ENCODE assay signal across 18 cellular contexts in genomic region chr2:131126436-131126835, GRCh38. TPM values are rescaled to one million over a fixed set of nuclear protein-coding genes. Genes with fewer than 3 reads are reported as not detected.
DNase-seq lines count a peak whose midpoint lies in the region; ATAC-seq and TF ChIP-seq lines count a peak whose summit lies in the region.
"Had no signal": no experiment of that assay in that cellular context is flagged by ENCODE, and none has a peak within 500 bp of the region (broad histone marks: within the 10 kb centered on the region; RNA-seq: fewer than 3 reads in every experiment).

No MANE protein-coding gene starts in this region.

- intact Hi-C loops in esophagus muscularis mucosa (cut with DNase I), result no loop called here

- H3K36me3 ChIP-seq in skeletal muscle tissue (ENCODE audit: control insufficient read depth in 3 of 3, insufficient read depth in 3 of 3, low read length in 3 of 3) (peaks cover 19 to 42% (median 42%) of the 10 kb centered on the region in 3 donors), esophagus muscularis mucosa (peaks cover 38 to 70% (median 62%) of the 10 kb centered on the region in 4 donors)

- TF ChIP-seq POLR2A in esophagus muscularis mucosa (IDR thresholded peaks at IDR 0.05; ENCODE audit: low read depth), result no peak

- no peak for TF ChIP-seq EP300 in esophagus muscularis mucosa (IDR thresholded peaks at IDR 0.05)

- no peak for ATAC-seq in HG03025 (IDR thresholded peaks at IDR 0.05; ENCODE audit: low FRiP score, unreplicated experiment)
- ATAC-seq: A549; CD8-positive, alpha-beta T cell; HepG2 had no signal

- H3K27ac ChIP-seq in skeletal muscle tissue (ENCODE audit: low read depth, low read length) (peak overlapping the region; percentile 55), esophagus muscularis mucosa (replicated peaks in 1 of 4) (no peak overlapping the region)
- H3K27ac ChIP-seq: A549; BLaER1 treated with 17β-estradiol and CSF1 and Interleukin-3, amounts not matched to agents 10 nM and 100 nM had no signal

- in situ Hi-C loops in SK-MEL-5 (cut with HindIII; ENCODE audit: low pct_unique_long_range_greater_than_20kb, low sequenced_read_pairs), result no loop called here

- no peak overlapping the region for H3K4me3 ChIP-seq in fibroblast of mammary gland (ENCODE audit: control insufficient read depth, low read depth, low read length)
- no peak overlapping the region for H3K4me3 ChIP-seq in skeletal muscle tissue (ENCODE audit: low read length in 3 of 3)
- H3K4me3 ChIP-seq in esophagus muscularis mucosa, result no peak overlapping the region
- H3K4me3 ChIP-seq: A549; BLaER1 treated with 17β-estradiol and CSF1 and Interleukin-3, amounts not matched to agents 10 nM and 100 nM had no signal

- peaks cover 28% of the 10 kb centered on the region for H3K4me1 Mint-ChIP-seq in nephron

- TF ChIP-seq CTCF in fibroblast of mammary gland (conservative IDR thresholded peaks at IDR 0.05; ENCODE audit: control insufficient read depth, insufficient read depth, low read depth, low read length), result no peak
- TF ChIP-seq CTCF in nephron (IDR thresholded peaks at IDR 0.05; ENCODE audit: unreplicated experiment in 3 of 3), result no peak
- no peak for TF ChIP-seq CTCF in esophagus muscularis mucosa (IDR thresholded peaks at IDR 0.05)

- DNase-seq in SK-MEL-5 (ENCODE audit: low read depth, low spot score) (peak; percentile 64), fibroblast of mammary gland (ENCODE audit: low read depth) (peak; percentile 15), esophagus muscularis mucosa (ENCODE audit: extremely low spot score) (no peak), glomerular visceral epithelial cell (ENCODE audit: extremely low spot score) (no peak)
- DNase-seq in stimulated activated CD4-positive, alpha-beta T cell treated with anti-CD3 and anti-CD28 coated beads, Interleukin-15, amount 100 ng/mL, for 24 hours, result no peak
- DNase-seq: CD8-positive, alpha-beta T cell; KG1; MV-4-11; NCI-H1694 treated with DMSO at 0.1 percent for 48 hours; NCI-H774; OCI-M1; SHP77 had no signal

- H3K27ac Mint-ChIP-seq in nephron, result peak overlapping the region in 2 of 3 experiments; percentile 38 to 49
- H3K27ac Mint-ChIP-seq: CD8-positive, alpha-beta T cell had no signal

- no peak overlapping the region for H3K9ac ChIP-seq in skeletal muscle tissue (ENCODE audit: low read depth in 1 of 3, low read length in 3 of 3)
- H3K9ac ChIP-seq: BLaER1 treated with 17β-estradiol and CSF1 and Interleukin-3, amounts not matched to agents 10 nM and 100 nM had no signal

- H3K27me3 Mint-ChIP-seq in nephron (ENCODE audit: low read depth), result no peaks in the 10 kb centered on the region

- WGBS in esophagus muscularis mucosa, result 76% methylated on average over 5 of the region's 5 CpGs

- H3K9me3 ChIP-seq in skeletal muscle tissue (ENCODE audit: control insufficient read depth in 3 of 3, low read length in 3 of 3) (no peaks in the 10 kb centered on the region), esophagus muscularis mucosa (no peaks in the 10 kb centered on the region)
- H3K9me3 ChIP-seq: A549 had no signal

- H3K4me3 Mint-ChIP-seq in nephron, result no peak overlapping the region
- H3K4me3 Mint-ChIP-seq: CD8-positive, alpha-beta T cell had no signal

- H3K36me3 Mint-ChIP-seq in nephron (ENCODE audit: low read depth), result peaks cover 75% of the 10 kb centered on the region

- H3K9me3 Mint-ChIP-seq in nephron, result no peaks in the 10 kb centered on the region
- H3K9me3 Mint-ChIP-seq: CD8-positive, alpha-beta T cell had no signal

- H3K4me1 ChIP-seq in skeletal muscle tissue (ENCODE audit: control insufficient read depth in 3 of 3, insufficient read depth in 3 of 3, low read length in 3 of 3), result peaks cover 4 to 24% (median 18%) of the 10 kb centered on the region in 3 donors
- no peaks in the 10 kb centered on the region for H3K4me1 ChIP-seq in esophagus muscularis mucosa
- H3K4me1 ChIP-seq: A549; BLaER1 treated with 17β-estradiol and CSF1 and Interleukin-3, amounts not matched to agents 10 nM and 100 nM had no signal

- H3K27me3 ChIP-seq in skeletal muscle tissue (ENCODE audit: control insufficient read depth in 3 of 3, insufficient read depth in 3 of 3, low read length in 3 of 3), result no peaks in the 10 kb centered on the region
- no peaks in the 10 kb centered on the region for H3K27me3 ChIP-seq in esophagus muscularis mucosa
- H3K27me3 ChIP-seq: BLaER1 treated with 17β-estradiol and CSF1 and Interleukin-3, amounts not matched to agents 10 nM and 100 nM had no signal

RNA-seq across cellular contexts. Expression of gene PLEKHB2, which starts 21.3 kb away (rescaled TPM):
- total RNA-seq in SK-MEL-5 (2014; rRNA removed; shearing (Covaris generic)), result 116 and 117 TPM in 2 replicates
- 110 and 126 TPM in 2 replicates for polyA plus RNA-seq in SK-MEL-5 (2015; cell fraction: cytosol; rRNA removed)
- polyA plus RNA-seq in SK-MEL-5 (2015; cell fraction: nucleus; rRNA removed), result 23.9 and 30.0 TPM in 2 replicates
- total RNA-seq in skeletal muscle tissue (46.4 TPM), esophagus muscularis mucosa (10 to 100 TPM; 40.4 to 52.9 (median 44.7) TPM)

RNA-seq across cellular contexts. Expression of gene FAM168B, which starts 33.2 kb away (rescaled TPM):
- total RNA-seq in SK-MEL-5 (2014; rRNA removed; shearing (Covaris generic)), result 65.5 and 69.6 TPM in 2 replicates
- 107 and 121 TPM in 2 replicates for polyA plus RNA-seq in SK-MEL-5 (2015; cell fraction: cytosol; rRNA removed)
- 42.6 and 48.6 TPM in 2 replicates for polyA plus RNA-seq in SK-MEL-5 (2015; cell fraction: nucleus; rRNA removed)
- total RNA-seq in skeletal muscle tissue, result 57.4 TPM
- total RNA-seq in esophagus muscularis mucosa, result 100 to 1,000 TPM; 155 to 193 (median 182) TPM

Comparison
In these comparisons a context has a peak if more than half of its experiments do, and no peak if none do; other contexts are left out.
1. DNase-seq: peak in SK-MEL-5 (single experiment) and fibroblast of mammary gland (single experiment); none in esophagus muscularis mucosa (single experiment), stimulated activated CD4-positive, alpha-beta T cell treated with anti-CD3 and anti-CD28 coated beads, Interleukin-15, amount 100 ng/mL, for 24 hours (single experiment) and glomerular visceral epithelial cell (single experiment).